In the genomic region with DNA sequence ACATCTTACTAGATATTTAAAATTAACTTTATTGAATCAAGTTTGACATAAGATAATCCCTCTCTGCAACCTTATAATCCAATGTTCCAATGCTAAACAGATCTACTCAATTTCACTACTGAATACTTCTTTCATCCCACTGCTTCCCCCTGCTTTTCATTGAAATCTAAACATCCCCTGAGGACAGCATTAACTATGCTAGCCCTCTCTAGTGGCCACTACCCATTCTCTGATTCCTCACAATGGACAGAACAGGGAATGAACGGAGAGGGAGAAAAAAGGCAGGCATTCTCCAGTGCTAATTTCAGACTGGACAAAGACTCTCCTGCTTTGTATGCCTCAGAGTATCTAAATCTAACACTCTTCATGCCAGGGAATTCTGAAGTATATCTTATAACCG, we compare ENCODE assay signal across 31 cellular contexts. TPM values are rescaled to one million over a fixed set of nuclear protein-coding genes. Genes with fewer than 3 reads are reported as not detected.
A peak's percentile ranks its signal among the peaks of the same experiment; 100 is the strongest.
DNase-seq lines count a peak whose midpoint lies in the region; FAIRE-seq and TF ChIP-seq lines count a peak whose summit lies in the region.
"Had no signal": no experiment of that assay in that cellular context is flagged by ENCODE, and none has a peak within 500 bp of the region (broad histone marks: within the 10 kb centered on the region; RNA-seq: fewer than 3 reads in every experiment).

No MANE protein-coding gene starts in this region.

- H3K27ac ChIP-seq in H1 (ENCODE audit: low read depth, low read length) (no peak overlapping the region), transverse colon (no peak overlapping the region)
- H3K27ac ChIP-seq: A549; BLaER1 treated with 17β-estradiol and CSF1 and Interleukin-3, amounts not matched to agents 10 nM and 100 nM; GM23248; Peyer's patch had no signal

- no peak overlapping the region for H4K5ac ChIP-seq in H1 (ENCODE audit: insufficient read length, low read depth, low read length)

- TF ChIP-seq RAD21 in H1 (IDR thresholded peaks at IDR 0.05 in 1 of 2, conservative IDR thresholded peaks at IDR 0.05 in 1 of 2; ENCODE audit: low read depth in 2 of 2, low read length in 2 of 2): peak in 1 of 2 experiments; percentile 29; a peak in 3 of 4 replicates

- H3K23me2 ChIP-seq in H1 (ENCODE audit: low read depth, low read length): no peaks in the 10 kb centered on the region

- no peaks in the 10 kb centered on the region for H3K79me1 ChIP-seq in H1 (ENCODE audit: low read depth, low read length)

- H3K79me2 ChIP-seq in H1 (ENCODE audit: control insufficient read depth in 1 of 2, insufficient read depth in 2 of 2, low read length in 2 of 2): no peaks in the 10 kb centered on the region

- peak in 2 of 3 experiments; percentile 23 to 31; a peak in 2 of 4 replicates for TF ChIP-seq CTCF in H1 (IDR thresholded peaks at IDR 0.05; ENCODE audit: control extremely low read depth in 1 of 3, insufficient read depth in 1 of 3, low read depth in 1 of 3, low read length in 3 of 3)
- TF ChIP-seq CTCF in HFFc6 (IDR thresholded peaks at IDR 0.05): no peak
- no peak for TF ChIP-seq CTCF in transverse colon (IDR thresholded peaks at IDR 0.05)

- H3K4me1 Mint-ChIP-seq in HFFc6 (ENCODE audit: low read depth): no peaks in the 10 kb centered on the region

- no peaks in the 10 kb centered on the region for H3K36me3 Mint-ChIP-seq in HFFc6 (ENCODE audit: low read depth)

- no peak overlapping the region for H3K4me3 Mint-ChIP-seq in HFFc6
- H3K4me3 Mint-ChIP-seq: CD4-positive, alpha-beta T cell had no signal

- DNase-seq in HuH-7.5 (ENCODE audit: low spot score) (peak; percentile 0), H1 (ENCODE audit: low read depth in 1 of 2, low spot score in 2 of 2) (no peak), left kidney (ENCODE audit: low read depth, low spot score) (peak; percentile 1), HFFc6 (no peak), SK-N-DZ (ENCODE audit: low spot score) (no peak), transverse colon (no peak)
- no peak for DNase-seq in activated T-cell treated with anti-CD3 and anti-CD28 coated beads, Interleukin-2, amount 50 U/mL, for 48 hours
- DNase-seq: AML-193; CD4-positive, alpha-beta T cell; DMS53; GM23248; HCEC 1CT; KBM-7; MV-4-11; NCI-H1105; NCI-H1436 treated with DMSO at 0.1 percent for 48 hours; NCI-H187 treated with DMSO at 0.1 percent for 48 hours; NCI-H446; NCI-H526; Peyer's patch; SHP77 treated with DMSO at 0.1 percent for 48 hours; SK-N-SH had no signal

- no peak overlapping the region for H3K27ac Mint-ChIP-seq in HFFc6
- H3K27ac Mint-ChIP-seq: CD4-positive, alpha-beta T cell had no signal

- H3K9ac ChIP-seq in H1 (replicated peaks in 1 of 4; ENCODE audit: extremely low read depth in 1 of 4, low read depth in 3 of 4, low read length in 3 of 4): no peak overlapping the region
- H3K9ac ChIP-seq: BLaER1 treated with 17β-estradiol and CSF1 and Interleukin-3, amounts not matched to agents 10 nM and 100 nM; GM23248; SK-N-SH had no signal

- H3K4me2 ChIP-seq in H1 (ENCODE audit: insufficient read depth in 1 of 2, low read depth in 2 of 2, low read length in 2 of 2): no peak overlapping the region
- H3K4me2 ChIP-seq: A549; BLaER1 treated with 17β-estradiol and CSF1 and Interleukin-3, amounts not matched to agents 10 nM and 100 nM; SK-N-SH had no signal

- intact Hi-C loops in transverse colon (cut with DNase I; ENCODE audit: low total_unique reads): no loop called here

- no peak overlapping the region for H3K4ac ChIP-seq in H1 (replicated peaks; ENCODE audit: insufficient read length, low read depth, low read length)

- no peaks in the 10 kb centered on the region for H3K4me1 ChIP-seq in H1 (replicated peaks in 1 of 4; ENCODE audit: control insufficient read depth in 3 of 4, insufficient read depth in 4 of 4, low read length in 3 of 4)
- H3K4me1 ChIP-seq in transverse colon: no peaks in the 10 kb centered on the region
- H3K4me1 ChIP-seq: A549; BLaER1 treated with 17β-estradiol and CSF1 and Interleukin-3, amounts not matched to agents 10 nM and 100 nM; Peyer's patch had no signal

- H3K9me3 Mint-ChIP-seq in HFFc6: peaks cover 22% of the 10 kb centered on the region

- H2AK5ac ChIP-seq in H1 (ENCODE audit: low read depth, low read length): no peak overlapping the region

- H3K18ac ChIP-seq in H1 (ENCODE audit: extremely low read depth, low read length): no peak overlapping the region

- 75% methylated on average over 2 of the region's 2 CpGs; no CpG with 5 or more reads in 1 of the 2 experiments for WGBS in H1 (ENCODE audit: extremely low coverage in 1 of 2, insufficient coverage in 1 of 2, insufficient read length in 1 of 2, insufficient replicate concordance in 2 of 2, low coverage in 1 of 2, low lambda C conversion rate in 2 of 2, missing lambda C conversion rate in 1 of 2), 2 experiments
- 63% methylated on average over 2 of the region's 2 CpGs; no CpG with 5 or more reads in 1 of the 2 donors for WGBS in transverse colon (ENCODE audit: low coverage in 1 of 2), 2 donors

- H3K36me3 ChIP-seq in H1 (ENCODE audit: control insufficient read depth in 2 of 4, insufficient read depth in 4 of 4, low read length in 3 of 4): no peaks in the 10 kb centered on the region
- H3K36me3 ChIP-seq in transverse colon: no peaks in the 10 kb centered on the region
- H3K36me3 ChIP-seq: BLaER1 treated with 17β-estradiol and CSF1 and Interleukin-3, amounts not matched to agents 10 nM and 100 nM; Peyer's patch had no signal

- no peak overlapping the region for H3K14ac ChIP-seq in H1 (ENCODE audit: insufficient read length)

- H3K56ac ChIP-seq in H1 (replicated peaks; ENCODE audit: insufficient read length, low read depth, low read length): no peak overlapping the region

- CTCF ChIA-PET in H1 (lab: Charles Lee; ENCODE audit: partially characterized antibody): interaction anchor here (1.2 to 1.9 kb wide), 4 partner anchors 23 to 223 kb away, joined by 3 to 7 read pairs (median 4); a partner anchor contains a TSS

- H3K4me3 ChIP-seq in H1 (ENCODE audit: extremely low read depth in 1 of 4, insufficient read depth in 2 of 4, low read depth in 3 of 4, low read length in 4 of 4) (no peak overlapping the region), transverse colon (no peak overlapping the region)
- H3K4me3 ChIP-seq: A549; BLaER1 treated with 17β-estradiol and CSF1 and Interleukin-3, amounts not matched to agents 10 nM and 100 nM; GM23248; Peyer's patch had no signal

- TF ChIP-seq POLR2A in H1 (IDR thresholded peaks at IDR 0.05; ENCODE audit: control extremely low read depth in 1 of 2, low read depth in 2 of 2, low read length in 2 of 2) (no peak), transverse colon (IDR thresholded peaks at IDR 0.05) (no peak)

- no peak for TF ChIP-seq EP300 in H1 (IDR thresholded peaks at IDR 0.05; ENCODE audit: borderline replicate concordance in 1 of 2, low read depth in 2 of 2, low read length in 2 of 2)
- no peak for TF ChIP-seq EP300 in transverse colon (IDR thresholded peaks at IDR 0.05; ENCODE audit: low read depth)

- H3K23ac ChIP-seq in H1 (ENCODE audit: insufficient read length): no peak overlapping the region

- H3K27me3 Mint-ChIP-seq in HFFc6 (ENCODE audit: insufficient read depth): no peaks in the 10 kb centered on the region
- H3K27me3 Mint-ChIP-seq: CD4-positive, alpha-beta T cell had no signal

- H3K9me3 ChIP-seq in H1 (ENCODE audit: insufficient read depth in 2 of 2, low read depth in 1 of 2, low read length in 1 of 2) (no peaks in the 10 kb centered on the region), transverse colon (no peaks in the 10 kb centered on the region)
- H3K9me3 ChIP-seq: A549; BLaER1 treated with 17β-estradiol and CSF1 and Interleukin-3, amounts not matched to agents 10 nM and 100 nM; Peyer's patch; SK-N-SH had no signal

- H2AFZ ChIP-seq in H1 (ENCODE audit: low read length): peak overlapping the region; percentile 6; the same call in 1 of the 2 replicates
- H2AFZ ChIP-seq: GM23248 had no signal

- H2BK120ac ChIP-seq in H1 (replicated peaks; ENCODE audit: low read depth, low read length): no peak overlapping the region

- POLR2A ChIA-PET in H1 (lab: Charles Lee; ENCODE audit: partially characterized antibody): no interaction called here

- no peaks in the 10 kb centered on the region for H4K20me1 ChIP-seq in H1 (replicated peaks in 1 of 2; ENCODE audit: control insufficient read depth in 1 of 2, insufficient read depth in 2 of 2, low read length in 2 of 2)
- H4K20me1 ChIP-seq: BLaER1 treated with 17β-estradiol and CSF1 and Interleukin-3, amounts not matched to agents 10 nM and 100 nM had no signal

- H3K27me3 ChIP-seq in H1 (replicated peaks in 1 of 4; ENCODE audit: control insufficient read depth in 3 of 4, extremely low read depth in 1 of 4, insufficient read depth in 3 of 4, low read length in 3 of 4) (no peaks in the 10 kb centered on the region), transverse colon (no peaks in the 10 kb centered on the region)
- H3K27me3 ChIP-seq: BLaER1 treated with 17β-estradiol and CSF1 and Interleukin-3, amounts not matched to agents 10 nM and 100 nM; Peyer's patch had no signal

- H2BK5ac ChIP-seq in H1 (ENCODE audit: low read depth, low read length): no peak overlapping the region

- no peak overlapping the region for H2BK15ac ChIP-seq in H1 (ENCODE audit: low read length)

- no peak overlapping the region for H2BK20ac ChIP-seq in H1 (ENCODE audit: low read length)

- no peak overlapping the region for H4K91ac ChIP-seq in H1 (replicated peaks; ENCODE audit: insufficient read length, low read length)

- no peak overlapping the region for H4K8ac ChIP-seq in H1 (ENCODE audit: extremely low read depth, insufficient read depth, low read length)

- H2BK12ac ChIP-seq in H1 (ENCODE audit: low read depth, low read length): no peak overlapping the region

- no peak for FAIRE-seq in H1 (lab: Jason Lieb, UNC)
- FAIRE-seq: A549, D721Med, G401.6, HepG2 had no signal

- in situ Hi-C loops in transverse colon (cut with MboI; ENCODE audit: low pct_ligation_motif_present in 1 of 4, low pct_unique_long_range_greater_than_20kb in 1 of 4, low sequenced_read_pairs in 3 of 4): no loop called here

TF ChIP-seq in H1, 55 proteins besides CTCF, POLR2A, EP300 and RAD21 (continues in another document):
- no peak for TF ChIP-seq CHD2 (IDR thresholded peaks at IDR 0.05; ENCODE audit: low read length)
- TF ChIP-seq RFX5 (IDR thresholded peaks at IDR 0.05; ENCODE audit: borderline replicate concordance, low read depth, low read length): no peak

RNA-seq across cellular contexts. Expression of a gene that starts 54.3 kb away (rescaled TPM):
- 2.3 TPM in 2 replicates for total RNA-seq in H1 (2021; fragmentation: NEBNext Ultra II Directional; extraction: Animal tissue kit (Norgen Biotek cat#: 25700))
- polyA plus RNA-seq in H1 (2011; rRNA removed): 0.65 and 1.1 TPM in 2 replicates
- polyA plus RNA-seq in H1 (2011; cell fraction: cytosol; rRNA removed): 0.63 TPM
- 4.0 TPM for polyA plus RNA-seq in H1 (2011; cell fraction: nucleus; rRNA removed)
- 0.67 to 1.3 TPM (median 1.0 TPM) in 4 replicates for polyA plus RNA-seq in H1 (2012, experiment 1 of 2)
- polyA plus RNA-seq in H1 (2012, experiment 2 of 2): 0.10 TPM
- 2.1 TPM for polyA plus RNA-seq in H1 (2013, experiment 1 of 2)
- 2.4 TPM for polyA plus RNA-seq in H1 (2013, experiment 2 of 2)
- polyA minus RNA-seq in H1 (2011; rRNA and poly(A)+ RNA removed): 2.5 and 3.1 TPM in 2 replicates
- polyA minus RNA-seq in H1 (2011; cell fraction: cytosol; rRNA and poly(A)+ RNA removed): 3.1 TPM
- polyA minus RNA-seq in H1 (2011; cell fraction: nucleus; rRNA and poly(A)+ RNA removed): 16.5 TPM
- not detected for total RNA-seq in HFFc6 (2021; fragmentation: NEBNext Ultra II Directional; extraction: Animal tissue kit (Norgen Biotek cat#: 25700))
- polyA plus RNA-seq in SK-N-DZ (2014; cell fraction: cytosol; rRNA removed): not detected in 2 replicates
- polyA plus RNA-seq in SK-N-DZ (2014; cell fraction: nucleus; rRNA removed): not detected in 2 replicates
- total RNA-seq in transverse colon: 1 to 10 TPM in 1 of 4 donors, under 1 TPM in 2, not detected in 1; 0.40 to 1.9 (median 0.41) TPM
- total RNA-seq: CD4-positive, alpha-beta T cell; Daoy; HepG2; HT1080; LHCN-M2; MCF 10A had no signal
- polyA plus RNA-seq: A549, GM23248, HepG2, SK-N-SH had no signal

Comparison
In these comparisons a context has a peak if more than half of its experiments do, and no peak if none do; other contexts are left out.
1. DNase-seq: peak in HuH-7.5 (single experiment) and left kidney (single experiment); none in H1 (0 of 2), HFFc6 (single experiment), SK-N-DZ (single experiment), transverse colon (single experiment) and activated T-cell treated with anti-CD3 and anti-CD28 coated beads, Interleukin-2, amount 50 U/mL, for 48 hours (0 of 2).
2. CTCF ChIP-seq: peak in H1 (2 of 3); none in HFFc6 (single experiment) and transverse colon (0 of 5).